Comparison of ENCODE assay signal across 17 cellular contexts in genomic region chrX:446243-446642, GRCh38.
"Had no signal": no experiment of that assay in that cellular context is flagged by ENCODE, and none has a peak within 500 bp of the region (broad histone marks: within the 10 kb centered on the region; RNA-seq: fewer than 3 reads in every experiment).

No MANE protein-coding gene starts in this region.

- ATAC-seq: sciatic nerve; stimulated activated naive B cell treated with anti-CD40 and anti-IgM and Interleukin-4, amounts not matched to agents 10 μg/mL and 1 μg/mL and 100 μg/mL, for 72 hours had no signal

- H3K9me3 Mint-ChIP-seq: activated naive CD8-positive, alpha-beta T cell treated with anti-CD3 and anti-CD28 coated beads for 36 hours; mesothelial cell of epicardium had no signal

- H3K27me3 ChIP-seq: brain microvascular endothelial cell, ovary, tibial nerve, vagina had no signal

- DNase-seq: activated CD4-positive, alpha-beta T cell treated with anti-CD3 and anti-CD28 coated beads, Interleukin-2, amount 50 U/mL, for 1 hour; activated CD4-positive, CD25-positive, alpha-beta regulatory T cell; activated CD8-positive, alpha-beta memory T cell treated with anti-CD3 and anti-CD28 coated beads for 24 hours; activated naive CD8-positive, alpha-beta T cell treated with anti-CD3 and anti-CD28 coated beads for 36 hours; brain microvascular endothelial cell; effector CD8-positive, alpha-beta T cell; ovary; stimulated activated CD4-positive, alpha-beta T cell treated with anti-CD3 and anti-CD28 coated beads, Interleukin-2, amount 100 ng/mL, for 48 hours; stimulated activated naive B cell treated with anti-CD40 and anti-IgM and Interleukin-4, amounts not matched to agents 10 μg/mL and 1 μg/mL and 100 μg/mL, for 72 hours; substantia nigra; SW 1271 had no signal

- H3K27ac Mint-ChIP-seq: activated naive CD8-positive, alpha-beta T cell treated with anti-CD3 and anti-CD28 coated beads for 36 hours; activated T-helper 1 cell treated with anti-CD3 and anti-CD28 coated beads, Interleukin-12 subunit alpha, Interleukin-12 subunit beta, Interleukin-2, Interleukin-4 antibody, amounts not matched to agents 30 ng/mL and 10 ng/mL and 1 ng/mL, durations not matched to agents 14 hours and 24 hours and 36 hours; mesothelial cell of epicardium; stimulated activated naive B cell treated with anti-CD40 and anti-IgM and Interleukin-4, amounts not matched to agents 10 μg/mL and 1 μg/mL and 100 μg/mL, for 72 hours had no signal

- H3K4me3 Mint-ChIP-seq: activated naive CD8-positive, alpha-beta T cell treated with anti-CD3 and anti-CD28 coated beads for 36 hours; activated T-helper 1 cell treated with anti-CD3 and anti-CD28 coated beads, Interleukin-12 subunit alpha, Interleukin-12 subunit beta, Interleukin-2, Interleukin-4 antibody, amounts not matched to agents 30 ng/mL and 10 ng/mL and 1 ng/mL, durations not matched to agents 14 hours and 24 hours and 36 hours; mesothelial cell of epicardium; stimulated activated naive B cell treated with anti-CD40 and anti-IgM and Interleukin-4, amounts not matched to agents 10 μg/mL and 1 μg/mL and 100 μg/mL, for 72 hours had no signal

- H3K36me3 Mint-ChIP-seq: activated naive CD8-positive, alpha-beta T cell treated with anti-CD3 and anti-CD28 coated beads for 36 hours; mesothelial cell of epicardium had no signal

- H3K4me1 Mint-ChIP-seq: activated naive CD8-positive, alpha-beta T cell treated with anti-CD3 and anti-CD28 coated beads for 36 hours; mesothelial cell of epicardium; stimulated activated naive B cell treated with anti-CD40 and anti-IgM and Interleukin-4, amounts not matched to agents 10 μg/mL and 1 μg/mL and 100 μg/mL, for 72 hours had no signal

- H3K36me3 ChIP-seq: brain microvascular endothelial cell, ovary, tibial nerve, vagina had no signal

- H3K27ac ChIP-seq: brain microvascular endothelial cell, epithelial cell of prostate, ovary, tibial nerve, vagina had no signal

- H3K27me3 Mint-ChIP-seq: activated naive CD8-positive, alpha-beta T cell treated with anti-CD3 and anti-CD28 coated beads for 36 hours; stimulated activated naive B cell treated with anti-CD40 and anti-IgM and Interleukin-4, amounts not matched to agents 10 μg/mL and 1 μg/mL and 100 μg/mL, for 72 hours had no signal

- H3K4me1 ChIP-seq: vagina had no signal

- H3K9me3 ChIP-seq: ovary, vagina had no signal

- H3K4me3 ChIP-seq: ovary, tibial nerve, vagina had no signal
